Comparison of ENCODE assay signal across 17 cellular contexts in the genomic region with DNA sequence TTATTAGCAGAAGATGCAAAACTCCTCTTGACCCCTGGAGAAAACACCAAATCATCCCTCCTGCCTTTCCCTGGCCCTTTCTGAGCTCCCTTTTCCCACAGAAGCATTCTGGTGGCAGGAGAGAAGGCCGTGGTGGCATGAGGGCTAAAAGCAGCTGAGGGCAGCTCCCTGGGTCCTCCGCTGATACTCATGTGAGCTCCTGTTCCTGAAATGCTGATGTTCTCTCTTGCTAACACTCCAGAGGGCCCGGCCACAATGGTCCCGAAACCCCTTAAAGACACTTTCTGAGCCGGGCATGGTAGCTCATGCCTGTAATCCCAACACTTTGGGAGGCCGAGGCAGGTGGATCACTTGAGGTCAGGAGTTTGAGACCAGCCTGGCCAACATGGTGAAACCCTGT.
DNase-seq lines count a peak whose midpoint lies in the region; TF ChIP-seq lines count a peak whose summit lies in the region.
"Had no signal": no experiment of that assay in that cellular context is flagged by ENCODE, and none has a peak within 500 bp of the region (broad histone marks: within the 10 kb centered on the region; RNA-seq: fewer than 3 reads in every experiment).

No MANE protein-coding gene starts in this region.

- POLR2A ChIA-PET in OCI-LY7 (lab: Charles Lee), result interaction anchor here (1.1 kb wide), 1 partner anchor 16 kb away, joined by 5 read pairs; no protein-coding TSS in a partner anchor

- H3K27ac Mint-ChIP-seq in endodermal cell, result no peak overlapping the region
- H3K27ac Mint-ChIP-seq: CD4-positive, alpha-beta T cell; CD8-positive, alpha-beta T cell had no signal

- peaks cover 26 to 39% (median 32%) of the 10 kb centered on the region in 10 experiments for H3K4me1 ChIP-seq in BLaER1 treated with 17β-estradiol and CSF1 and Interleukin-3, amounts not matched to agents 10 nM and 100 nM
- H3K4me1 ChIP-seq in endodermal cell (ENCODE audit: control insufficient read depth, insufficient read depth, low read length), result no peaks in the 10 kb centered on the region
- no peaks in the 10 kb centered on the region for H3K4me1 ChIP-seq in OCI-LY7 (ENCODE audit: insufficient read depth, low read length, poor library complexity, severe bottlenecking)

- peak overlapping the region in 10 of 11 experiments; percentile 33 to 81 (median 74); a peak in 13 of 22 replicates for H3K4me2 ChIP-seq in BLaER1 treated with 17β-estradiol and CSF1 and Interleukin-3, amounts not matched to agents 10 nM and 100 nM
- no peak overlapping the region for H3K4me2 ChIP-seq in OCI-LY7 (ENCODE audit: low read length)

- H3K4me1 Mint-ChIP-seq in endodermal cell, result peaks cover 13% of the 10 kb centered on the region

- H3K27me3 Mint-ChIP-seq in endodermal cell (ENCODE audit: insufficient read depth), result no peaks in the 10 kb centered on the region
- H3K27me3 Mint-ChIP-seq: CD4-positive, alpha-beta T cell had no signal

- no peak for TF ChIP-seq CTCF in endodermal cell (conservative IDR thresholded peaks at IDR 0.05)
- no peak for TF ChIP-seq CTCF in OCI-LY7 (conservative IDR thresholded peaks at IDR 0.05; ENCODE audit: low read length)

- intact Hi-C loops in OCI-LY7 (cut with micrococcal nuclease; ENCODE audit: unreplicated experiment), result no loop called here

- H3K79me2 ChIP-seq in OCI-LY7 (ENCODE audit: insufficient read depth, low read depth, low read length), result no peaks in the 10 kb centered on the region

- H3K36me3 ChIP-seq in BLaER1 treated with 17β-estradiol and CSF1 and Interleukin-3, amounts not matched to agents 10 nM and 100 nM, result no peaks in the 10 kb centered on the region
- no peaks in the 10 kb centered on the region for H3K36me3 ChIP-seq in endodermal cell (ENCODE audit: control insufficient read depth, insufficient read depth, low read length)
- no peaks in the 10 kb centered on the region for H3K36me3 ChIP-seq in OCI-LY7 (ENCODE audit: insufficient read depth, low read length)
- H3K36me3 ChIP-seq: BE2C, BLaER1 had no signal

- H2AFZ ChIP-seq in OCI-LY7 (ENCODE audit: low read length), result no peak overlapping the region

- H3K27me3 ChIP-seq in BLaER1 treated with 17β-estradiol and CSF1 and Interleukin-3, amounts not matched to agents 10 nM and 100 nM, result no peaks in the 10 kb centered on the region
- H3K27me3 ChIP-seq in endodermal cell (ENCODE audit: control insufficient read depth, insufficient read depth, low read length, poor library complexity, severe bottlenecking), result no peaks in the 10 kb centered on the region
- H3K27me3 ChIP-seq: BE2C, BLaER1 had no signal

- H4K20me1 ChIP-seq in BLaER1 treated with 17β-estradiol and CSF1 and Interleukin-3, amounts not matched to agents 10 nM and 100 nM, result no peaks in the 10 kb centered on the region; a peak in 1 of 22 replicates
- H4K20me1 ChIP-seq in OCI-LY7 (ENCODE audit: insufficient read depth, low read length), result no peaks in the 10 kb centered on the region
- H4K20me1 ChIP-seq: BLaER1 had no signal

- H3K9me2 ChIP-seq in OCI-LY7 (ENCODE audit: insufficient read depth, low read length), result no peaks in the 10 kb centered on the region

- H3K9me3 Mint-ChIP-seq in endodermal cell, result peaks cover 6% of the 10 kb centered on the region
- H3K9me3 Mint-ChIP-seq: CD4-positive, alpha-beta T cell; CD8-positive, alpha-beta T cell had no signal

- no peak overlapping the region for H3K4me3 ChIP-seq in BLaER1 treated with 17β-estradiol and CSF1 and Interleukin-3, amounts not matched to agents 10 nM and 100 nM
- H3K4me3 ChIP-seq in endodermal cell (ENCODE audit: low read length), result no peak overlapping the region
- no peak overlapping the region for H3K4me3 ChIP-seq in OCI-LY7 (ENCODE audit: low read depth, low read length, poor library complexity, severe bottlenecking)
- H3K4me3 ChIP-seq: BLaER1 had no signal

- no peak overlapping the region for H3K9ac ChIP-seq in BLaER1 treated with 17β-estradiol and CSF1 and Interleukin-3, amounts not matched to agents 10 nM and 100 nM
- no peak overlapping the region for H3K9ac ChIP-seq in endodermal cell (ENCODE audit: extremely low read depth, low read length, poor library complexity, severe bottlenecking)
- H3K9ac ChIP-seq: BLaER1 had no signal

- H3K4me3 Mint-ChIP-seq in endodermal cell, result no peak overlapping the region
- H3K4me3 Mint-ChIP-seq: CD4-positive, alpha-beta T cell; CD8-positive, alpha-beta T cell had no signal

- no peaks in the 10 kb centered on the region for H3K36me3 Mint-ChIP-seq in endodermal cell (ENCODE audit: low read depth)
- H3K36me3 Mint-ChIP-seq: CD8-positive, alpha-beta T cell had no signal

- H3K27ac ChIP-seq in BLaER1 treated with 17β-estradiol and CSF1 and Interleukin-3, amounts not matched to agents 10 nM and 100 nM, result no peak overlapping the region
- no peak overlapping the region for H3K27ac ChIP-seq in endodermal cell (ENCODE audit: low read depth, low read length)
- H3K27ac ChIP-seq in OCI-LY7 (ENCODE audit: low read depth, low read length, poor library complexity, severe bottlenecking), result no peak overlapping the region
- H3K27ac ChIP-seq: BLaER1, C4-2B had no signal

- BruUV-seq in OCI-LY7 (replicated peaks; lab: Mats Ljungman, UMichigan), result no TSS peak

- 80 to 90% methylated on average over 1 to 6 of the region's 6 CpGs for WGBS in endodermal cell (ENCODE audit: insufficient coverage in 1 of 2, insufficient read length in 1 of 2), 2 experiments

- CTCF ChIA-PET in OCI-LY7 (lab: Charles Lee; ENCODE audit: unreplicated experiment), result no interaction called here

- peaks cover 0 to 8% (median 4%) of the 10 kb centered on the region in 11 experiments; a peak in 5 of 22 replicates for H3K9me3 ChIP-seq in BLaER1 treated with 17β-estradiol and CSF1 and Interleukin-3, amounts not matched to agents 10 nM and 100 nM (replicated peaks in 1 of 11)
- no peaks in the 10 kb centered on the region for H3K9me3 ChIP-seq in endodermal cell (ENCODE audit: control insufficient read depth, low read length)
- H3K9me3 ChIP-seq in OCI-LY7 (ENCODE audit: low read length), result no peaks in the 10 kb centered on the region
- H3K9me3 ChIP-seq: BE2C, Caco-2 had no signal

- peak; percentile 28 for DNase-seq in endodermal cell
- DNase-seq in myocyte (ENCODE audit: low read depth), result peak; percentile 29
- no peak for DNase-seq in OCI-LY7 (ENCODE audit: low spot score)
- DNase-seq in pons (ENCODE audit: low spot score), result no peak
- DNase-seq in NCI-H1930 (lab: John Stamatoyannopoulos, UW), result no peak
- DNase-seq: 8988T; ACHN; BE2C; Caco-2; Calu3; CD4-positive, alpha-beta T cell; CD8-positive, alpha-beta T cell; DMS79 treated with DMSO at 0.1 percent for 48 hours; GF-D8 had no signal

Comparison
In these comparisons a context has a peak if more than half of its experiments do, and no peak if none do; other contexts are left out.
1. DNase-seq: peak in endodermal cell (single experiment) and myocyte (single experiment); none in OCI-LY7 (single experiment), pons (single experiment) and NCI-H1930 (0 of 2).